In the genomic region with DNA sequence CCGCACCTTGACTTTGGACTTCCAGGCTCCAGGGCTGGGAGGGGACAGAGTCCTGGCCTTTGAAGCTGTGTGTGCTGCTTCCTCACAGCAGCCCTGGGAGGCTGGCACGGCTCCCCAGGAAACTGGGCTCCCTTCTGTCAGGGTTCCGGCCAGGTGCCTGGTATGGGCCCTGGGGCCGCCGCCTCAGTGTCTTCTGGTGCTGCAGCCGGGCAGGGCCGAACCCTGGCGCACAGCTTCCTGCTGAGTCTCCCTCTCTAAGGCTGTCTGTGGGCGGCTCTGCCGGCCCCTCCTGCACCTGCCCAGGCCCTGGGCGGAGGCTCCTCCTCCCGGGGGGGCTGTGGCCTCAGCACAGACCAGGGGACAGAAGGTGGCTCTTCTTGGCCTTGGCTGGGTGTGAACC, we compare ENCODE assay signal across 15 cellular contexts. TPM values are rescaled to one million over a fixed set of nuclear protein-coding genes. Genes with fewer than 3 reads are reported as not detected.
DNase-seq lines count a peak whose midpoint lies in the region; ATAC-seq and TF ChIP-seq lines count a peak whose summit lies in the region.
"Had no signal": no experiment of that assay in that cellular context is flagged by ENCODE, and none has a peak within 500 bp of the region (broad histone marks: within the 10 kb centered on the region; RNA-seq: fewer than 3 reads in every experiment).

No MANE protein-coding gene starts in this region.

- TF ChIP-seq CTCF in Panc1 (IDR thresholded peaks at IDR 0.05) (no peak), left lung (IDR thresholded peaks at IDR 0.05) (no peak), transverse colon (IDR thresholded peaks at IDR 0.05) (no peak)

- H3K27me3 ChIP-seq in Panc1 (ENCODE audit: control insufficient read depth, insufficient read depth, low read length): no peaks in the 10 kb centered on the region
- H3K27me3 ChIP-seq in left lung: no peaks in the 10 kb centered on the region
- no peaks in the 10 kb centered on the region for H3K27me3 ChIP-seq in transverse colon
- no peaks in the 10 kb centered on the region for H3K27me3 ChIP-seq in H7 (ENCODE audit: control insufficient read depth, insufficient read depth, low read length)
- H3K27me3 ChIP-seq: testis had no signal

- in situ Hi-C loops in Panc1 (cut with HindIII; ENCODE audit: low pct_unique_long_range_greater_than_20kb, low sequenced_read_pairs) (no loop called here), transverse colon (cut with MboI; ENCODE audit: low pct_ligation_motif_present in 1 of 4, low pct_unique_long_range_greater_than_20kb in 1 of 4, low sequenced_read_pairs in 3 of 4) (no loop called here)

- POLR2A ChIA-PET in Panc1 (lab: Charles Lee): interaction anchor here (0.6 kb wide), 1 partner anchor 10 kb away, joined by 4 read pairs; no protein-coding TSS in a partner anchor

- H3K36me3 Mint-ChIP-seq in activated naive CD4-positive, alpha-beta T cell treated with anti-CD3 and anti-CD28 coated beads for 36 hours (ENCODE audit: low read depth): peaks cover 18% of the 10 kb centered on the region

- peaks cover 2% of the 10 kb centered on the region for H3K9me3 Mint-ChIP-seq in activated naive CD4-positive, alpha-beta T cell treated with anti-CD3 and anti-CD28 coated beads for 36 hours

- ATAC-seq in Panc1: no peak
- no peak for ATAC-seq in left lung
- ATAC-seq: left lobe of liver had no signal

- H3K4me1 ChIP-seq in Panc1 (ENCODE audit: control insufficient read depth, insufficient read depth, low read length) (peaks cover 33% of the 10 kb centered on the region), left lung (peaks cover 14 to 58% of the 10 kb centered on the region in 2 donors), transverse colon (peaks cover 24 to 49% (median 43%) of the 10 kb centered on the region in 4 donors)

- no peak overlapping the region for H3K4me3 ChIP-seq in Panc1 (ENCODE audit: low read depth in 2 of 2, low read length in 2 of 2)
- H3K4me3 ChIP-seq in left lung: no peak overlapping the region
- H3K4me3 ChIP-seq in transverse colon: no peak overlapping the region
- no peak overlapping the region for H3K4me3 ChIP-seq in H7 (ENCODE audit: insufficient read depth, low read depth, low read length)
- H3K4me3 ChIP-seq: testis had no signal

- H3K9me3 ChIP-seq in Panc1 (ENCODE audit: control insufficient read depth, insufficient read depth, low read depth, low read length): no peaks in the 10 kb centered on the region
- no peaks in the 10 kb centered on the region for H3K9me3 ChIP-seq in left lung
- no peaks in the 10 kb centered on the region for H3K9me3 ChIP-seq in transverse colon
- H3K9me3 ChIP-seq: testis had no signal

- H3K27ac ChIP-seq in Panc1 (ENCODE audit: low read length) (peak overlapping the region; percentile 51; the same call in 1 of the 2 replicates), left lung (peak overlapping the region; percentile 56 to 99), transverse colon (peak overlapping the region; percentile 73 to 85 (median 82))
- H3K27ac ChIP-seq: testis, VCaP had no signal

- H3K4me1 Mint-ChIP-seq in activated naive CD4-positive, alpha-beta T cell treated with anti-CD3 and anti-CD28 coated beads for 36 hours (ENCODE audit: low read depth): peaks cover 28% of the 10 kb centered on the region

- no peak for DNase-seq in activated naive CD4-positive, alpha-beta T cell treated with anti-CD3 and anti-CD28 coated beads for 36 hours
- no peak for DNase-seq in activated naive CD4-positive, alpha-beta T cell treated with anti-CD3 and anti-CD28 coated beads, Interleukin-2, amount 50 U/mL, for 16 hours
- DNase-seq in Panc1 (ENCODE audit: low read depth, low spot score) (no peak), left lung (no peak), transverse colon (peak; percentile 76), NCI-H1694 (lab: John Stamatoyannopoulos, UW) (no peak), H7 (no peak), AG08396 (ENCODE audit: low spot score) (no peak)
- DNase-seq: foreskin melanocyte, GOT3, NCI-H446, posterior cingulate gyrus, testis had no signal

- no peaks in the 10 kb centered on the region for H3K27me3 Mint-ChIP-seq in activated naive CD4-positive, alpha-beta T cell treated with anti-CD3 and anti-CD28 coated beads for 36 hours (ENCODE audit: low read depth)

- intact Hi-C loops in activated naive CD4-positive, alpha-beta T cell treated with anti-CD3 and anti-CD28 coated beads for 36 hours (cut with micrococcal nuclease): no loop called here
- intact Hi-C loops in Panc1 (cut with micrococcal nuclease; ENCODE audit: unreplicated experiment): no loop called here
- intact Hi-C loops in left lung (cut with DNase I): no loop called here
- intact Hi-C loops in transverse colon (cut with DNase I; ENCODE audit: low total_unique reads): no loop called here

- no peak for TF ChIP-seq POLR2A in transverse colon (IDR thresholded peaks at IDR 0.05)

- H3K36me3 ChIP-seq in Panc1 (ENCODE audit: control insufficient read depth, insufficient read depth, low read length): no peaks in the 10 kb centered on the region; the same call in 1 of the 2 replicates
- H3K36me3 ChIP-seq in left lung: peaks cover 0 to 48% of the 10 kb centered on the region in 2 donors
- no peaks in the 10 kb centered on the region for H3K36me3 ChIP-seq in transverse colon
- H3K36me3 ChIP-seq in H7 (replicated peaks; ENCODE audit: control insufficient read depth, insufficient read depth, low read length): no peaks in the 10 kb centered on the region

- 44% methylated on average over 7 of the region's 12 CpGs; no CpG with 5 or more reads in 1 of the 2 donors for WGBS in transverse colon (ENCODE audit: low coverage in 1 of 2), 2 donors

- H3K27ac Mint-ChIP-seq in activated naive CD4-positive, alpha-beta T cell treated with anti-CD3 and anti-CD28 coated beads for 36 hours: peak overlapping the region; percentile 73

- CTCF ChIA-PET in activated naive CD4-positive, alpha-beta T cell treated with anti-CD3 and anti-CD28 coated beads for 36 hours (lab: Charles Lee): no interaction called here
- CTCF ChIA-PET in Panc1 (lab: Charles Lee): no interaction called here

- H3K4me3 Mint-ChIP-seq in activated naive CD4-positive, alpha-beta T cell treated with anti-CD3 and anti-CD28 coated beads for 36 hours: no peak overlapping the region

- no peak for TF ChIP-seq EP300 in transverse colon (IDR thresholded peaks at IDR 0.05; ENCODE audit: low read depth)

- BruUV-seq in Panc1 (replicated peaks; lab: Mats Ljungman, UMichigan): TSS peak; percentile 60

RNA-seq across cellular contexts. Expression of a gene that starts 32.4 kb away (rescaled TPM):
- 100 to 1,000 TPM; 244 to 253 TPM for total RNA-seq in activated naive CD4-positive, alpha-beta T cell treated with anti-CD3 and anti-CD28 coated beads for 36 hours
- total RNA-seq in Panc1 (2021; ENCODE audit: unreplicated experiment): 577 TPM
- polyA plus RNA-seq in Panc1 (2012; ENCODE audit: insufficient read length): 1,363 TPM
- total RNA-seq in left lung: 100 to 1,000 TPM; 266 to 365 TPM
- 100 to 1,000 TPM; 115 to 426 (median 261) TPM for total RNA-seq in transverse colon
- 620 and 671 TPM in 2 replicates for total RNA-seq in H7 (2014; rRNA removed; shearing (Covaris generic))

RNA-seq across cellular contexts. Expression of a gene that starts 37.9 kb away (rescaled TPM):
- total RNA-seq in activated naive CD4-positive, alpha-beta T cell treated with anti-CD3 and anti-CD28 coated beads for 36 hours: 100 to 1,000 TPM; 112 to 117 TPM
- total RNA-seq in Panc1 (2021; ENCODE audit: unreplicated experiment) (101 TPM), left lung (100 to 1,000 TPM in 1 of 2 donors, 10 to 100 TPM in 1; 68.3 to 119 TPM), transverse colon (100 to 1,000 TPM in 1 of 4 donors, 10 to 100 TPM in 3; 34.5 to 142 (median 48.3) TPM)
- 92.5 TPM for polyA plus RNA-seq in Panc1 (2012; ENCODE audit: insufficient read length)
- total RNA-seq in H7 (2014; rRNA removed; shearing (Covaris generic)): 31.4 and 41.3 TPM in 2 replicates

RNA-seq across cellular contexts. Expression of a gene that starts 41.0 kb away (rescaled TPM):
- total RNA-seq in activated naive CD4-positive, alpha-beta T cell treated with anti-CD3 and anti-CD28 coated beads for 36 hours: 100 to 1,000 TPM; 238 to 258 TPM
- total RNA-seq in Panc1 (2021; ENCODE audit: unreplicated experiment) (279 TPM), left lung (100 to 1,000 TPM; 139 to 160 TPM), transverse colon (100 to 1,000 TPM in 2 of 4 donors, 10 to 100 TPM in 2; 74.8 to 167 (median 103) TPM)
- 538 TPM for polyA plus RNA-seq in Panc1 (2012; ENCODE audit: insufficient read length)
- total RNA-seq in H7 (2014; rRNA removed; shearing (Covaris generic)): 226 and 283 TPM in 2 replicates
